In genomic region chr13:100458673-100459072, GRCh38 we compare ENCODE assay signal across 20 cellular contexts.
"Had no signal": no experiment of that assay in that cellular context is flagged by ENCODE, and none has a peak within 500 bp of the region (broad histone marks: within the 10 kb centered on the region; RNA-seq: fewer than 3 reads in every experiment).

No MANE protein-coding gene starts in this region.

- H3K4me1 Mint-ChIP-seq: stimulated activated memory B cell treated with anti-CD40 and anti-IgM and Interleukin-4, amounts not matched to agents 10 μg/mL and 1 μg/mL and 100 μg/mL, for 72 hours had no signal

- H3K27ac ChIP-seq: coronary artery, prostate gland, right atrium auricular region, sigmoid colon, spleen, testis, tibial artery, upper lobe of left lung had no signal

- H3K9me3 Mint-ChIP-seq: effector memory CD8-positive, alpha-beta T cell had no signal

- H3K27me3 Mint-ChIP-seq: effector memory CD8-positive, alpha-beta T cell; memory B cell; naive thymus-derived CD4-positive, alpha-beta T cell; stimulated activated memory B cell treated with anti-CD40 and anti-IgM and Interleukin-4, amounts not matched to agents 10 μg/mL and 1 μg/mL and 100 μg/mL, for 72 hours had no signal

- H3K9me3 ChIP-seq: prostate gland, right atrium auricular region, testis, tibial artery had no signal

- DNase-seq: effector memory CD8-positive, alpha-beta T cell; erythroblast; hypothalamus; naive thymus-derived CD4-positive, alpha-beta T cell; nephron progenitor cell; nucleus accumbens; sigmoid colon; spleen; stimulated activated CD4-positive, alpha-beta T cell treated with anti-CD3 and anti-CD28 coated beads, Interleukin-4, amount 100 ng/mL, for 4 hours; stimulated activated naive CD8-positive, alpha-beta T cell treated with anti-CD3 and anti-CD28 coated beads, Interleukin-15, Interleukin-2, amounts not matched to agents 100 U/mL and 50 U/mL, for 24 hours; substantia nigra; testis; tibial artery; upper lobe of left lung had no signal

- H3K4me3 ChIP-seq: coronary artery, lung, prostate gland, right atrium auricular region, sigmoid colon, spleen, testis, tibial artery, upper lobe of left lung had no signal

- ATAC-seq: effector memory CD8-positive, alpha-beta T cell; naive thymus-derived CD4-positive, alpha-beta T cell; stimulated activated memory B cell treated with anti-CD40 and anti-IgM and Interleukin-4, amounts not matched to agents 10 μg/mL and 1 μg/mL and 100 μg/mL, for 72 hours; stimulated activated naive CD8-positive, alpha-beta T cell treated with anti-CD3 and anti-CD28 coated beads, Interleukin-15, Interleukin-2, amounts not matched to agents 100 U/mL and 50 U/mL, for 24 hours had no signal

- H3K4me3 Mint-ChIP-seq: effector memory CD8-positive, alpha-beta T cell; memory B cell; naive thymus-derived CD4-positive, alpha-beta T cell; nephron progenitor cell; stimulated activated memory B cell treated with anti-CD40 and anti-IgM and Interleukin-4, amounts not matched to agents 10 μg/mL and 1 μg/mL and 100 μg/mL, for 72 hours had no signal

- H3K36me3 ChIP-seq: prostate gland, right atrium auricular region, sigmoid colon, upper lobe of left lung had no signal

- H3K4me1 ChIP-seq: prostate gland, right atrium auricular region, sigmoid colon, spleen, testis, tibial artery, upper lobe of left lung had no signal

- H3K27me3 ChIP-seq: right atrium auricular region, sigmoid colon, spleen, testis, tibial artery, upper lobe of left lung had no signal

- H3K27ac Mint-ChIP-seq: effector memory CD8-positive, alpha-beta T cell; memory B cell; naive thymus-derived CD4-positive, alpha-beta T cell; stimulated activated memory B cell treated with anti-CD40 and anti-IgM and Interleukin-4, amounts not matched to agents 10 μg/mL and 1 μg/mL and 100 μg/mL, for 72 hours had no signal
